18 cellular contexts compared by ENCODE assay signal in genomic region chr6:87200469-87201174, GRCh38. TPM values are rescaled to one million over a fixed set of nuclear protein-coding genes. Genes with fewer than 3 reads are reported as not detected.
DNase-seq lines count a peak whose midpoint lies in the region; ATAC-seq, FAIRE-seq and TF ChIP-seq lines count a peak whose summit lies in the region.
"Had no signal": no experiment of that assay in that cellular context is flagged by ENCODE, and none has a peak within 500 bp of the region (broad histone marks: within the 10 kb centered on the region; RNA-seq: fewer than 3 reads in every experiment).

No MANE protein-coding gene starts in this region.

- H3K27me3 ChIP-seq in GM23248 (replicated peaks; ENCODE audit: insufficient read depth) (no peaks in the 10 kb centered on the region), adrenal gland (no peaks in the 10 kb centered on the region)
- H3K27me3 ChIP-seq: esophagus muscularis mucosa, upper lobe of right lung had no signal

- CTCF ChIA-PET in activated CD4-positive, alpha-beta T cell treated with anti-CD3 and anti-CD28 coated beads for 36 hours (lab: Charles Lee), result interaction anchor here (0.9 to 1.3 kb wide), 2 partner anchors 16 to 20 kb away, joined by 3 read pairs; no protein-coding TSS in a partner anchor
- CTCF ChIA-PET in activated CD4-positive, alpha-beta T cell treated with anti-CD3 and anti-CD28 coated beads, Interleukin-2, amount 10 ng/mL, durations not matched to agents 7 days and 5 days (lab: Charles Lee), result no interaction called here

- H3K27ac ChIP-seq in GM23248 (no peak overlapping the region), adrenal gland (no peak overlapping the region)
- H3K27ac ChIP-seq: esophagus muscularis mucosa, upper lobe of right lung, VCaP had no signal

- in situ Hi-C loops in GM23248 (cut with MboI), result no loop called here

- H3K27me3 Mint-ChIP-seq in activated CD4-positive, alpha-beta T cell treated with anti-CD3 and anti-CD28 coated beads for 36 hours, result no peaks in the 10 kb centered on the region
- no peaks in the 10 kb centered on the region for H3K27me3 Mint-ChIP-seq in mesothelial cell of epicardium (ENCODE audit: low read depth)
- no peaks in the 10 kb centered on the region for H3K27me3 Mint-ChIP-seq in activated CD4-positive, alpha-beta T cell treated with anti-CD3 and anti-CD28 coated beads, Interleukin-2, amount 10 ng/mL, durations not matched to agents 7 days and 5 days
- H3K27me3 Mint-ChIP-seq: dendritic cell treated with granulocyte-macrophage colony-stimulating factor and Interleukin-4, amounts not matched to agents 40 ng/mL and 50 ng/mL, for 4 days had no signal

- H3K9ac ChIP-seq in GM23248, result no peak overlapping the region

- POLR2A ChIA-PET in activated CD4-positive, alpha-beta T cell treated with anti-CD3 and anti-CD28 coated beads for 36 hours (lab: Charles Lee), result no interaction called here
- POLR2A ChIA-PET in activated CD4-positive, alpha-beta T cell treated with anti-CD3 and anti-CD28 coated beads, Interleukin-2, amount 10 ng/mL, durations not matched to agents 7 days and 5 days (lab: Charles Lee), result no interaction called here

- no peak overlapping the region for H3K4me2 ChIP-seq in GM23248 (ENCODE audit: unreplicated experiment)

- no peak overlapping the region for H3K4me3 Mint-ChIP-seq in activated CD4-positive, alpha-beta T cell treated with anti-CD3 and anti-CD28 coated beads for 36 hours
- no peak overlapping the region for H3K4me3 Mint-ChIP-seq in mesothelial cell of epicardium
- H3K4me3 Mint-ChIP-seq in activated CD4-positive, alpha-beta T cell treated with anti-CD3 and anti-CD28 coated beads, Interleukin-2, amount 10 ng/mL, durations not matched to agents 7 days and 5 days, result no peak overlapping the region
- H3K4me3 Mint-ChIP-seq: dendritic cell treated with granulocyte-macrophage colony-stimulating factor and Interleukin-4, amounts not matched to agents 40 ng/mL and 50 ng/mL, for 4 days; stimulated activated effector memory CD8-positive, alpha-beta T cell treated with anti-CD3 and anti-CD28 coated beads, Interleukin-12 subunit alpha, Interleukin-12 subunit beta, amount 100 ng/mL, for 72 hours had no signal

- H3F3A ChIP-seq in GM23248 (ENCODE audit: insufficient read depth), result peaks cover 19% of the 10 kb centered on the region; the same call in 1 of the 2 replicates

- intact Hi-C loops in activated CD4-positive, alpha-beta T cell treated with anti-CD3 and anti-CD28 coated beads for 36 hours (cut with DNase I, micrococcal nuclease), result no loop called here
- intact Hi-C loops in adrenal gland (cut with DNase I), result no loop called here

- H3K9me2 ChIP-seq in GM23248 (ENCODE audit: insufficient read depth), result no peaks in the 10 kb centered on the region

- no peak for FAIRE-seq in GM19239 (lab: Jason Lieb, UNC)
- FAIRE-seq: A204.1 had no signal

- H3K36me3 ChIP-seq in GM23248 (ENCODE audit: low read depth) (no peaks in the 10 kb centered on the region), adrenal gland (replicated peaks in 1 of 2) (no peaks in the 10 kb centered on the region)
- H3K36me3 ChIP-seq: esophagus muscularis mucosa, upper lobe of right lung had no signal

- H3K4me1 ChIP-seq in GM23248 (ENCODE audit: insufficient read depth), result 0 out of 2 replicates have a peak, but pooled peaks cover 9% of the 10 kb centered on the region
- H3K4me1 ChIP-seq in adrenal gland (replicated peaks in 1 of 2), result peaks cover 10 to 19% of the 10 kb centered on the region in 2 donors
- H3K4me1 ChIP-seq: Caco-2 had no signal

- no peaks in the 10 kb centered on the region for H3K9me3 Mint-ChIP-seq in activated CD4-positive, alpha-beta T cell treated with anti-CD3 and anti-CD28 coated beads for 36 hours (ENCODE audit: low read depth)
- H3K9me3 Mint-ChIP-seq in mesothelial cell of epicardium, result no peaks in the 10 kb centered on the region
- no peaks in the 10 kb centered on the region for H3K9me3 Mint-ChIP-seq in activated CD4-positive, alpha-beta T cell treated with anti-CD3 and anti-CD28 coated beads, Interleukin-2, amount 10 ng/mL, durations not matched to agents 7 days and 5 days
- H3K9me3 Mint-ChIP-seq: dendritic cell treated with granulocyte-macrophage colony-stimulating factor and Interleukin-4, amounts not matched to agents 40 ng/mL and 50 ng/mL, for 4 days; stimulated activated effector memory CD8-positive, alpha-beta T cell treated with anti-CD3 and anti-CD28 coated beads, Interleukin-12 subunit alpha, Interleukin-12 subunit beta, amount 100 ng/mL, for 72 hours had no signal

- H3K79me2 ChIP-seq in GM23248 (ENCODE audit: insufficient read depth), result peaks cover 100% of the 10 kb centered on the region

- H3K9me3 ChIP-seq in GM23248 (ENCODE audit: low read depth) (no peaks in the 10 kb centered on the region), adrenal gland (replicated peaks in 1 of 3) (no peaks in the 10 kb centered on the region)
- H3K9me3 ChIP-seq: Caco-2, esophagus muscularis mucosa, upper lobe of right lung had no signal

- H3K4me1 Mint-ChIP-seq in activated CD4-positive, alpha-beta T cell treated with anti-CD3 and anti-CD28 coated beads for 36 hours, result peaks cover 80% of the 10 kb centered on the region
- H3K4me1 Mint-ChIP-seq in mesothelial cell of epicardium, result peaks cover 5% of the 10 kb centered on the region
- H3K4me1 Mint-ChIP-seq in activated CD4-positive, alpha-beta T cell treated with anti-CD3 and anti-CD28 coated beads, Interleukin-2, amount 10 ng/mL, durations not matched to agents 7 days and 5 days, result peaks cover 34% of the 10 kb centered on the region

- no peak for ATAC-seq in activated CD4-positive, alpha-beta T cell treated with anti-CD3 and anti-CD28 coated beads for 36 hours
- ATAC-seq: sciatic nerve, upper lobe of right lung had no signal

- no peak for DNase-seq in activated CD4-positive, alpha-beta T cell treated with anti-CD3 and anti-CD28 coated beads for 36 hours
- no peak for DNase-seq in activated CD4-positive, alpha-beta T cell treated with anti-CD3 and anti-CD28 coated beads, Interleukin-2, amount 50 U/mL, for 48 hours
- DNase-seq in GM23248 (peak; percentile 58), adrenal gland (peak in 6 of 7 donors; percentile 57 to 82 (median 73)), mesothelial cell of epicardium (ENCODE audit: low spot score in 2 of 2, unreplicated experiment in 2 of 2) (no peak), cortex of kidney (lab: John Stamatoyannopoulos, UW) (no peak), GM19239 (ENCODE audit: insufficient read length, low spot score) (no peak)
- DNase-seq in activated CD4-positive, alpha-beta T cell treated with anti-CD3 and anti-CD28 coated beads, Interleukin-2, amount 10 ng/mL, durations not matched to agents 7 days and 5 days, result no peak
- DNase-seq: Caco-2, NCI-H1092 treated with DMSO at 0.1 percent for 48 hours, upper lobe of right lung had no signal

- TF ChIP-seq POLR2A in adrenal gland (IDR thresholded peaks at IDR 0.05), result no peak

- H3K27ac Mint-ChIP-seq in activated CD4-positive, alpha-beta T cell treated with anti-CD3 and anti-CD28 coated beads for 36 hours, result peak overlapping the region; percentile 61
- peak overlapping the region; percentile 27 for H3K27ac Mint-ChIP-seq in mesothelial cell of epicardium
- no peak overlapping the region for H3K27ac Mint-ChIP-seq in activated CD4-positive, alpha-beta T cell treated with anti-CD3 and anti-CD28 coated beads, Interleukin-2, amount 10 ng/mL, durations not matched to agents 7 days and 5 days
- H3K27ac Mint-ChIP-seq: dendritic cell treated with granulocyte-macrophage colony-stimulating factor and Interleukin-4, amounts not matched to agents 40 ng/mL and 50 ng/mL, for 4 days; stimulated activated effector memory CD8-positive, alpha-beta T cell treated with anti-CD3 and anti-CD28 coated beads, Interleukin-12 subunit alpha, Interleukin-12 subunit beta, amount 100 ng/mL, for 72 hours had no signal

- H4K20me1 ChIP-seq in GM23248 (ENCODE audit: insufficient read depth), result peaks cover 21% of the 10 kb centered on the region; the same call in 1 of the 2 replicates

- TF ChIP-seq CTCF in adrenal gland (IDR thresholded peaks at IDR 0.05), result no peak
- no peak for TF ChIP-seq CTCF in mesothelial cell of epicardium (IDR thresholded peaks at IDR 0.05; ENCODE audit: unreplicated experiment)

- no peak overlapping the region for H3K4me3 ChIP-seq in GM23248
- no peak overlapping the region for H3K4me3 ChIP-seq in adrenal gland
- H3K4me3 ChIP-seq: esophagus muscularis mucosa, lung, upper lobe of right lung had no signal

- WGBS in GM23248 (ENCODE audit: low coverage in 1 of 2, low lambda C conversion rate in 2 of 2, missing lambda C conversion rate in 2 of 2), 2 experiments, result 96 to 97% methylated on average over 4 of the region's 4 CpGs
- WGBS in adrenal gland, 4 donors, result 84 to 91% (median 88%) methylated on average over 4 of the region's 4 CpGs

- H2AFZ ChIP-seq in GM23248, result no peak overlapping the region

- peaks cover 30% of the 10 kb centered on the region for H3K36me3 Mint-ChIP-seq in activated CD4-positive, alpha-beta T cell treated with anti-CD3 and anti-CD28 coated beads for 36 hours (ENCODE audit: low read depth)
- H3K36me3 Mint-ChIP-seq in mesothelial cell of epicardium, result peaks cover 7% of the 10 kb centered on the region
- peaks cover 19% of the 10 kb centered on the region for H3K36me3 Mint-ChIP-seq in activated CD4-positive, alpha-beta T cell treated with anti-CD3 and anti-CD28 coated beads, Interleukin-2, amount 10 ng/mL, durations not matched to agents 7 days and 5 days (ENCODE audit: low read depth)

RNA-seq across cellular contexts. Expression of gene ZNF292, which starts 45.3 kb away (rescaled TPM):
- total RNA-seq in activated CD4-positive, alpha-beta T cell treated with anti-CD3 and anti-CD28 coated beads for 36 hours, result 10 to 100 TPM; 68.8 to 81.8 TPM
- total RNA-seq in GM23248 (2014; rRNA removed; shearing (Covaris generic)), result 14.1 and 31.5 TPM in 2 replicates
- polyA plus RNA-seq in GM23248 (2016; fragmentation: Nextera tagmentation; extraction: Ambion mirVana) (17.9 and 21.7 TPM in 2 replicates), adrenal gland (10 to 100 TPM in 1 of 3 donors, 1 to 10 TPM in 2; 4.8 to 16.0 (median 9.8) TPM)
- total RNA-seq in adrenal gland (10 to 100 TPM; 10.5 to 57.2 (median 31.0) TPM), mesothelial cell of epicardium (106 to 112 TPM (median 108 TPM) in 3 replicates)
- 10 to 100 TPM; 51.5 to 56.0 TPM for total RNA-seq in activated CD4-positive, alpha-beta T cell treated with anti-CD3 and anti-CD28 coated beads, Interleukin-2, amount 10 ng/mL, durations not matched to agents 7 days and 5 days

Comparison
In these comparisons a context has a peak if more than half of its experiments do, and no peak if none do; other contexts are left out.
1. DNase-seq: peak in GM23248 (single experiment) and adrenal gland (6 of 7); none in activated CD4-positive, alpha-beta T cell treated with anti-CD3 and anti-CD28 coated beads for 36 hours (single experiment), activated CD4-positive, alpha-beta T cell treated with anti-CD3 and anti-CD28 coated beads, Interleukin-2, amount 50 U/mL, for 48 hours (0 of 2), mesothelial cell of epicardium (0 of 2), cortex of kidney (single experiment), GM19239 (single experiment) and activated CD4-positive, alpha-beta T cell treated with anti-CD3 and anti-CD28 coated beads, Interleukin-2, amount 10 ng/mL, durations not matched to agents 7 days and 5 days (single experiment).